Comparison of ENCODE assay signal across 11 cellular contexts in the genomic region with DNA sequence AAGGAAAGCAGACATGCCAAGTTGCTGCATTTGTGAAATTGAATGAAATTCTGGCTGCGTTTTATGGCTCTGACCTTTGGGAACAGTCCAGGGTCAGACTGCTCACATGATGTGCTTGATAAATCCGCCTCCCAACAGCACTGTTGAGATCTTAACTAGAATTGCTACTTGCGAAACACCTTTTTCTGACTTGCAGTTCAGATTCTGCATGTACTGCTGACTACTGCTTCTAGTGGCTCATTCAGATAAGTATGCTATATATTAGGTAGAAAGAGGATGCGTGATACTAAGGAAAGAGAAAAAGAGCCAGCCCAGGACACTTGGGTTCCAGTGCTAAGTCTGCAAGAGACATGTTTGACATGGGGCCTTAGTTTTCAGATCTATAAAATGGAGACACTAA.
DNase-seq lines count a peak whose midpoint lies in the region; ATAC-seq and TF ChIP-seq lines count a peak whose summit lies in the region.
"Had no signal": no experiment of that assay in that cellular context is flagged by ENCODE, and none has a peak within 500 bp of the region (broad histone marks: within the 10 kb centered on the region; RNA-seq: fewer than 3 reads in every experiment).

No MANE protein-coding gene starts in this region.

- peak overlapping the region in 1 of 2 experiments; percentile 52 for H2BK12ac ChIP-seq in mesenchymal stem cell (ENCODE audit: low read length in 2 of 2)

- no peak overlapping the region for H2AFZ ChIP-seq in mesenchymal stem cell (ENCODE audit: low read depth, low read length)

- POLR2A ChIA-PET in naive thymus-derived CD4-positive, alpha-beta T cell (lab: Charles Lee): interaction anchor here (0.7 to 0.9 kb wide), 2 partner anchors 16 to 51 kb away, joined by 3 read pairs; no protein-coding TSS in a partner anchor

- no peak for DNase-seq in Right ventricle myocardium inferior (ENCODE audit: missing footprints)
- no peak for DNase-seq in cardiac septum (ENCODE audit: low spot score)
- no peak for DNase-seq in coronary artery (ENCODE audit: low spot score)
- peak; percentile 79 for DNase-seq in mesenchymal stem cell
- peak; percentile 54 for DNase-seq in ureter (ENCODE audit: low spot score)
- no peak for DNase-seq in D341Med (ENCODE audit: low spot score)
- DNase-seq in SW480 (ENCODE audit: low spot score): no peak
- no peak for DNase-seq in naive thymus-derived CD4-positive, alpha-beta T cell
- DNase-seq: activated CD4-positive, alpha-beta T cell treated with anti-CD3 and anti-CD28 coated beads, Interleukin-2, amount 50 U/mL, for 1 hour; NCI-H1417 had no signal

- peaks cover 19 to 52% (median 28%) of the 10 kb centered on the region in 7 donors for H3K4me1 Mint-ChIP-seq in naive thymus-derived CD4-positive, alpha-beta T cell

- peaks cover 9% of the 10 kb centered on the region for H3K4me1 ChIP-seq in mesenchymal stem cell (ENCODE audit: control insufficient read depth, insufficient read depth, low read depth, low read length)
- H3K4me1 ChIP-seq in naive thymus-derived CD4-positive, alpha-beta T cell (ENCODE audit: control insufficient read depth in 2 of 2, insufficient read depth in 2 of 2, low read length in 2 of 2): peaks cover 7% of the 10 kb centered on the region in 2 donors

- no peak overlapping the region for H3K18ac ChIP-seq in mesenchymal stem cell (ENCODE audit: low read depth in 1 of 2, low read length in 2 of 2)

- peak overlapping the region in 2 of 9 donors; percentile 8 to 32 for H3K27ac Mint-ChIP-seq in naive thymus-derived CD4-positive, alpha-beta T cell

- H3K4me2 ChIP-seq in mesenchymal stem cell (ENCODE audit: low read length, poor library complexity, severe bottlenecking): no peak overlapping the region

- intact Hi-C loops in Right ventricle myocardium inferior (cut with DNase I): no loop called here
- intact Hi-C loops in cardiac septum (cut with DNase I): no loop called here
- intact Hi-C loops in naive thymus-derived CD4-positive, alpha-beta T cell (cut with micrococcal nuclease): loop anchor here in 1 of 2 donors (10.0 kb wide), 1 partner anchor 309 kb away; no protein-coding TSS in a partner anchor

- H3K36me3 Mint-ChIP-seq in naive thymus-derived CD4-positive, alpha-beta T cell: peaks cover 0 to 12% (median 0%) of the 10 kb centered on the region in 5 donors

- no peaks in the 10 kb centered on the region for H3K27me3 ChIP-seq in mesenchymal stem cell (ENCODE audit: control insufficient read depth in 1 of 2, insufficient read depth in 1 of 2, low read length in 2 of 2)
- H3K27me3 ChIP-seq in naive thymus-derived CD4-positive, alpha-beta T cell (ENCODE audit: control insufficient read depth in 2 of 2, insufficient read depth in 2 of 2, low read length in 2 of 2): no peaks in the 10 kb centered on the region

- peak; percentile 20 for ATAC-seq in Right ventricle myocardium inferior
- ATAC-seq in naive thymus-derived CD4-positive, alpha-beta T cell: no peak

- CTCF ChIA-PET in naive thymus-derived CD4-positive, alpha-beta T cell (lab: Charles Lee): interaction anchor here (0.6 to 0.9 kb wide), 2 partner anchors 203 to 544 kb away, joined by 3 to 6 read pairs; no protein-coding TSS in a partner anchor

- WGBS in mesenchymal stem cell: 57% methylated on average over 3 of the region's 4 CpGs

- no peak overlapping the region for H4K8ac ChIP-seq in mesenchymal stem cell (ENCODE audit: low read length)

- H3K4ac ChIP-seq in mesenchymal stem cell (ENCODE audit: low read depth in 1 of 2, low read length in 2 of 2): no peak overlapping the region

- H2BK5ac ChIP-seq in mesenchymal stem cell (ENCODE audit: low read depth, low read length, poor library complexity, severe bottlenecking): no peak overlapping the region

- H3K27me3 Mint-ChIP-seq in naive thymus-derived CD4-positive, alpha-beta T cell: no peaks in the 10 kb centered on the region

- H3K9me3 ChIP-seq in mesenchymal stem cell (ENCODE audit: control insufficient read depth, low read length): no peaks in the 10 kb centered on the region
- H3K9me3 ChIP-seq in naive thymus-derived CD4-positive, alpha-beta T cell (ENCODE audit: control insufficient read depth in 2 of 3, low read length in 3 of 3): no peaks in the 10 kb centered on the region

- H3K36me3 ChIP-seq in mesenchymal stem cell (ENCODE audit: control insufficient read depth in 1 of 2, insufficient read depth in 2 of 2, low read depth in 1 of 2, low read length in 2 of 2): no peaks in the 10 kb centered on the region
- no peaks in the 10 kb centered on the region for H3K36me3 ChIP-seq in naive thymus-derived CD4-positive, alpha-beta T cell (ENCODE audit: control insufficient read depth in 2 of 3, insufficient read depth in 3 of 3, low read length in 3 of 3)

- H3K23ac ChIP-seq in mesenchymal stem cell (ENCODE audit: low read length in 2 of 2): no peak overlapping the region

- H3K27ac ChIP-seq in coronary artery: peak overlapping the region; percentile 55 to 80
- H3K27ac ChIP-seq in mesenchymal stem cell (ENCODE audit: low read length, poor library complexity, severe bottlenecking): no peak overlapping the region
- H3K27ac ChIP-seq in naive thymus-derived CD4-positive, alpha-beta T cell (ENCODE audit: low read depth, low read length): no peak overlapping the region
- H3K27ac ChIP-seq: RWPE1 had no signal

- no peak for TF ChIP-seq CTCF in coronary artery (IDR thresholded peaks at IDR 0.05)

- H3K79me1 ChIP-seq in mesenchymal stem cell (replicated peaks; ENCODE audit: low read length, poor library complexity, severe bottlenecking): peaks cover 24% of the 10 kb centered on the region

- no peak overlapping the region for H2BK15ac ChIP-seq in mesenchymal stem cell (ENCODE audit: low read depth, poor library complexity, severe bottlenecking)

- H2BK120ac ChIP-seq in mesenchymal stem cell (ENCODE audit: low read depth, low read length): peak overlapping the region; percentile 27

- no peak overlapping the region for H3K4me3 Mint-ChIP-seq in naive thymus-derived CD4-positive, alpha-beta T cell

- H3K9ac ChIP-seq in mesenchymal stem cell (ENCODE audit: low read length): no peak overlapping the region

- no peak overlapping the region for H3K14ac ChIP-seq in mesenchymal stem cell (ENCODE audit: low read length in 2 of 2)

- H3K9me3 Mint-ChIP-seq in naive thymus-derived CD4-positive, alpha-beta T cell: no peaks in the 10 kb centered on the region

- H3K4me3 ChIP-seq in coronary artery (no peak overlapping the region), mesenchymal stem cell (ENCODE audit: insufficient read depth in 1 of 2, low read depth in 1 of 2, low read length in 2 of 2) (no peak overlapping the region)
- H3K4me3 ChIP-seq in naive thymus-derived CD4-positive, alpha-beta T cell (ENCODE audit: low read length): no peak overlapping the region

- H4K91ac ChIP-seq in mesenchymal stem cell (ENCODE audit: low read length): no peak overlapping the region

- peak overlapping the region; percentile 45 for H2AK5ac ChIP-seq in mesenchymal stem cell (ENCODE audit: low read length, severe bottlenecking)

Comparison
In these comparisons a context has a peak if more than half of its experiments do, and no peak if none do; other contexts are left out.
1. DNase-seq: peak in mesenchymal stem cell (single experiment) and ureter (single experiment); none in Right ventricle myocardium inferior (single experiment), cardiac septum (single experiment), coronary artery (single experiment), D341Med (single experiment), SW480 (single experiment) and naive thymus-derived CD4-positive, alpha-beta T cell (0 of 9).
2. H3K27ac ChIP-seq: peak in coronary artery (2 of 2); none in mesenchymal stem cell (single experiment) and naive thymus-derived CD4-positive, alpha-beta T cell (single experiment).